In genomic region chr2:7773974-7774365, GRCh38 we compare ENCODE assay signal across 15 cellular contexts.
A peak's percentile ranks its signal among the peaks of the same experiment; 100 is the strongest.
DNase-seq lines count a peak whose midpoint lies in the region; ATAC-seq, FAIRE-seq and TF ChIP-seq lines count a peak whose summit lies in the region.
"Had no signal": no experiment of that assay in that cellular context is flagged by ENCODE, and none has a peak within 500 bp of the region (broad histone marks: within the 10 kb centered on the region; RNA-seq: fewer than 3 reads in every experiment).

No MANE protein-coding gene starts in this region.

- no peaks in the 10 kb centered on the region for H3K36me3 ChIP-seq in GM12878 (ENCODE audit: control insufficient read depth in 2 of 2, insufficient read depth in 2 of 2, low read length in 1 of 2)
- H3K36me3 ChIP-seq: adrenal gland, heart left ventricle, ovary had no signal

- H3K4me3 ChIP-seq in GM12878, result peak overlapping the region; percentile 45
- H3K4me3 ChIP-seq: adrenal gland, ovary, SK-N-MC had no signal

- peaks cover 7% of the 10 kb centered on the region for H3K9me3 Mint-ChIP-seq in stimulated activated naive CD8-positive, alpha-beta T cell treated with anti-CD3 and anti-CD28 coated beads, Interleukin-15, Interleukin-2, amounts not matched to agents 100 ng/mL and 50 ng/mL, for 24 hours

- whole genome bisulfite sequencing in GM12878 (ENCODE audit: insufficient coverage, insufficient replicate concordance, low lambda C conversion rate, missing lambda C conversion rate), result 53% methylated on average over 2 of the region's 2 CpGs

- ATAC-seq in stimulated activated naive CD8-positive, alpha-beta T cell treated with anti-CD3 and anti-CD28 coated beads, Interleukin-15, Interleukin-2, amounts not matched to agents 100 U/mL and 50 U/mL, for 24 hours, result no peak
- ATAC-seq in HG03066 (IDR thresholded peaks at IDR 0.05; ENCODE audit: low read depth, unreplicated experiment), result peak; percentile 8
- ATAC-seq in GM12878, result peak; percentile 33; the same call in 2 of the 3 replicates

- RAD21 ChIA-PET in GM12878 (lab: Charles Lee; ENCODE audit: unreplicated experiment), result interaction anchor here (0.8 to 3.7 kb wide), 10 partner anchors 21 to 711 kb away, joined by 3 to 31 read pairs (median 3); no protein-coding TSS in a partner anchor

- TF ChIP-seq POLR2A in GM12878 (IDR thresholded peaks at IDR 0.05; ENCODE audit: low read depth, low read length), result no peak
- no peak for TF ChIP-seq POLR2A in erythroblast (IDR thresholded peaks at IDR 0.05; ENCODE audit: low read length)
- no peak for TF ChIP-seq POLR2A in H54 (IDR thresholded peaks at IDR 0.05; ENCODE audit: low read depth, low read length)

- H4K20me1 ChIP-seq in GM12878 (ENCODE audit: control insufficient read depth, insufficient read depth), result no peaks in the 10 kb centered on the region

- no peaks in the 10 kb centered on the region for H3K27me3 Mint-ChIP-seq in stimulated activated naive CD8-positive, alpha-beta T cell treated with anti-CD3 and anti-CD28 coated beads, Interleukin-15, Interleukin-2, amounts not matched to agents 100 ng/mL and 50 ng/mL, for 24 hours

- no peak overlapping the region for H2AFZ ChIP-seq in GM12878 (ENCODE audit: control insufficient read depth, low read depth, low read length)

- intact Hi-C loops in GM12878 (cut with micrococcal nuclease; ENCODE audit: unreplicated experiment), result loop anchor here (1.0 to 2.0 kb wide), 8 partner anchors 37 to 769 kb away; no protein-coding TSS in a partner anchor

- H3K4me1 Mint-ChIP-seq in stimulated activated naive CD8-positive, alpha-beta T cell treated with anti-CD3 and anti-CD28 coated beads, Interleukin-15, Interleukin-2, amounts not matched to agents 100 ng/mL and 50 ng/mL, for 24 hours (ENCODE audit: low read depth), result peaks cover 29% of the 10 kb centered on the region

- TF ChIP-seq EP300 in GM12878 (IDR thresholded peaks at IDR 0.05; ENCODE audit: borderline replicate concordance in 1 of 2, control insufficient read depth in 1 of 2, low read depth in 2 of 2, low read length in 2 of 2), result no peak

- CTCF ChIA-PET in GM12878 (lab: Yijun Ruan, JAX), result interaction anchor here (0.5 to 2.6 kb wide), 6 partner anchors 12 to 346 kb away, joined by 3 to 9 read pairs (median 4); no protein-coding TSS in a partner anchor

- no peaks in the 10 kb centered on the region for H3K27me3 ChIP-seq in GM12878 (replicated peaks in 1 of 2; ENCODE audit: control insufficient read depth in 2 of 2, insufficient read depth in 2 of 2, low read length in 1 of 2)
- H3K27me3 ChIP-seq: adrenal gland, heart left ventricle, ovary had no signal

- peak overlapping the region; percentile 28 for H3K27ac ChIP-seq in GM12878 (ENCODE audit: control insufficient read depth, insufficient read depth)
- H3K27ac ChIP-seq: adrenal gland, heart left ventricle, ovary, SK-N-MC, VCaP had no signal

- H3K4me3 Mint-ChIP-seq in stimulated activated naive CD8-positive, alpha-beta T cell treated with anti-CD3 and anti-CD28 coated beads, Interleukin-15, Interleukin-2, amounts not matched to agents 100 ng/mL and 50 ng/mL, for 24 hours, result peak overlapping the region; percentile 28

- H3K79me2 ChIP-seq in GM12878 (ENCODE audit: control insufficient read depth, insufficient read depth, low read length), result no peaks in the 10 kb centered on the region

- in situ Hi-C loops in GM12878 (cut with MboI), result no loop called here

- BruUV-seq in GM12878 (replicated peaks; lab: Mats Ljungman, UMichigan), result no TSS peak

- H3K4me2 ChIP-seq in GM12878 (ENCODE audit: control insufficient read depth, insufficient read depth), result peak overlapping the region; percentile 14

- peaks cover 19% of the 10 kb centered on the region for H3K4me1 ChIP-seq in GM12878 (ENCODE audit: control insufficient read depth, insufficient read depth, low read length)
- H3K4me1 ChIP-seq: adrenal gland had no signal

- TF ChIP-seq RAD21 in GM12878 (IDR thresholded peaks at IDR 0.05; ENCODE audit: insufficient read depth, low read depth, low read length), result no peak

- TF ChIP-seq CTCF in GM12878 (IDR thresholded peaks at IDR 0.05 in 2 of 3, conservative IDR thresholded peaks at IDR 0.05 in 1 of 3; ENCODE audit: control insufficient read depth in 2 of 3, extremely low read depth in 1 of 3, insufficient read depth in 1 of 3, low read depth in 3 of 3, low read length in 3 of 3), result no peak

- H3K36me3 Mint-ChIP-seq in stimulated activated naive CD8-positive, alpha-beta T cell treated with anti-CD3 and anti-CD28 coated beads, Interleukin-15, Interleukin-2, amounts not matched to agents 100 ng/mL and 50 ng/mL, for 24 hours (ENCODE audit: low read depth), result peaks cover 7% of the 10 kb centered on the region

- POLR2A ChIA-PET in GM12878 (lab: Charles Lee), result interaction anchor here (1.7 kb wide), 1 partner anchor 50 kb away, joined by 5 read pairs; no protein-coding TSS in a partner anchor

- FAIRE-seq in GM12878 (lab: Jason Lieb, UNC), result no peak
- FAIRE-seq in H54 (lab: Jason Lieb, UNC), result no peak

- H3K9me3 ChIP-seq in GM12878 (replicated peaks; ENCODE audit: control insufficient read depth, insufficient read depth, low read length), result peaks cover 3% of the 10 kb centered on the region; the same call in 2 of the 3 replicates
- H3K9me3 ChIP-seq: adrenal gland, heart left ventricle, ovary had no signal

- SMC1A ChIA-PET in GM12878 (lab: Charles Lee; ENCODE audit: uncharacterized antibody, unreplicated experiment), result interaction anchor here (0.8 to 6.8 kb wide), 22 partner anchors 9 to 634 kb away, joined by 3 to 94 read pairs (median 5); no protein-coding TSS in a partner anchor

- H3K27ac Mint-ChIP-seq in stimulated activated naive CD8-positive, alpha-beta T cell treated with anti-CD3 and anti-CD28 coated beads, Interleukin-15, Interleukin-2, amounts not matched to agents 100 ng/mL and 50 ng/mL, for 24 hours, result peak overlapping the region; percentile 50

- no peak overlapping the region for H3K9ac ChIP-seq in GM12878 (ENCODE audit: control insufficient read depth, insufficient read depth, low read length)

- no peak for DNase-seq in stimulated activated naive CD8-positive, alpha-beta T cell treated with anti-CD3 and anti-CD28 coated beads, Interleukin-15, Interleukin-2, amounts not matched to agents 100 U/mL and 50 U/mL, for 24 hours
- DNase-seq in GM12878 (ENCODE audit: low read depth, low spot score) (no peak), NCI-H446 treated with DMSO at 0.1 percent for 48 hours (lab: John Stamatoyannopoulos, UW) (no peak), erythroblast (lab: John Stamatoyannopoulos, UW) (no peak), H54 (ENCODE audit: insufficient read length, low spot score) (no peak), SKM-1 treated with dmso at 0.1 percent for 144 hours (lab: John Stamatoyannopoulos, UW; ENCODE audit: unreplicated experiment) (no peak)
- DNase-seq: adrenal gland, heart left ventricle, midbrain, NCI-H1092, ovary had no signal

TF ChIP-seq in GM12878, 131 proteins besides CTCF, POLR2A, EP300 and RAD21:
- 0 out of 2 replicates have a peak, but pooled peaks have one; percentile 0 for TF ChIP-seq BCL11A (IDR thresholded peaks at IDR 0.05; ENCODE audit: low read depth, low read length)
- TF ChIP-seq ETV6 (conservative IDR thresholded peaks at IDR 0.05 in 1 of 2, IDR thresholded peaks at IDR 0.05 in 1 of 2; ENCODE audit: borderline replicate concordance in 1 of 2, low read depth in 1 of 2), result no peak
- TF ChIP-seq REST (IDR thresholded peaks at IDR 0.05; ENCODE audit: low read depth, low read length), result peak; percentile 38; the same call in 1 of the 2 replicates
- no peak for TF ChIP-seq TCF7 (IDR thresholded peaks at IDR 0.05; ENCODE audit: borderline replicate concordance)
